In genomic region chr10:107264742-107265141, GRCh38 we compare ENCODE assay signal across 26 cellular contexts.
DNase-seq lines count a peak whose midpoint lies in the region; ATAC-seq, FAIRE-seq and TF ChIP-seq lines count a peak whose summit lies in the region.
"Had no signal": no experiment of that assay in that cellular context is flagged by ENCODE, and none has a peak within 500 bp of the region (broad histone marks: within the 10 kb centered on the region; RNA-seq: fewer than 3 reads in every experiment).

No MANE protein-coding gene starts in this region.

- intact Hi-C loops in PC-3 (cut with micrococcal nuclease): no loop called here

- ATAC-seq in PC-3: no peak
- no peak for ATAC-seq in HG02798 (IDR thresholded peaks at IDR 0.05; ENCODE audit: poor library complexity, unreplicated experiment)
- no peak for ATAC-seq in HG03565 (IDR thresholded peaks at IDR 0.05; ENCODE audit: unreplicated experiment)
- ATAC-seq: activated naive CD4-positive, alpha-beta T cell treated with anti-CD3 and anti-CD28 coated beads, Interleukin-2, amount 50 U/mL, for 72 hours; foreskin keratinocyte; HepG2; left ventricle myocardium superior; right cardiac atrium had no signal

- H3K4me2 ChIP-seq in PC-3 (ENCODE audit: low read length): no peak overlapping the region

- H3K4me1 ChIP-seq in BE2C: no peaks in the 10 kb centered on the region; the same call in 1 of the 2 replicates
- H3K4me1 ChIP-seq in PC-3 (ENCODE audit: insufficient read depth, low read length): no peaks in the 10 kb centered on the region
- H3K4me1 ChIP-seq: foreskin keratinocyte, stomach, vagina had no signal

- BruUV-seq in PC-3 (replicated peaks; lab: Mats Ljungman, UMichigan): no TSS peak

- H3F3A ChIP-seq in PC-3 (ENCODE audit: low read length, unreplicated experiment): no peaks in the 10 kb centered on the region

- H3K27me3 ChIP-seq in BE2C: no peaks in the 10 kb centered on the region
- peaks cover 32% of the 10 kb centered on the region for H3K27me3 ChIP-seq in PC-3 (ENCODE audit: low read length)
- H3K27me3 ChIP-seq: foreskin keratinocyte, stomach, vagina had no signal

- DNase-seq in BE2C (peak; percentile 21), GM20000 (ENCODE audit: low spot score) (no peak), PC-3 (no peak), iPS DF 19.7 (ENCODE audit: low read depth, low spot score) (peak; percentile 23), MV-4-11 (lab: John Stamatoyannopoulos, UW) (no peak), GM12891 (ENCODE audit: insufficient read length, low spot score) (no peak)
- DNase-seq: activated CD4-positive, alpha-beta memory T cell treated with anti-CD3 and anti-CD28 coated beads, Interleukin-2, amount 10 ng/mL, durations not matched to agents 7 days and 5 days; activated T-cell treated with anti-CD3 and anti-CD28 coated beads, Interleukin-2, amount 50 U/mL, for 48 hours; COR-L47; foreskin keratinocyte; GDM1; left ventricle myocardium superior; NCI-H2081 treated with DMSO at 0.1 percent for 48 hours; nucleus accumbens; right cardiac atrium; stomach; SW 1271 had no signal

- H3K9ac ChIP-seq in PC-3 (ENCODE audit: low read length): no peak overlapping the region

- H3K4me3 ChIP-seq in BE2C (ENCODE audit: low read depth, low read length): no peak overlapping the region
- no peak overlapping the region for H3K4me3 ChIP-seq in PC-3 (ENCODE audit: low read length)
- H3K4me3 ChIP-seq: stomach, vagina had no signal

- H3K36me3 ChIP-seq in BE2C: no peaks in the 10 kb centered on the region
- no peaks in the 10 kb centered on the region for H3K36me3 ChIP-seq in PC-3 (ENCODE audit: low read depth, low read length)
- H3K36me3 ChIP-seq: stomach, vagina had no signal

- no peak overlapping the region for H3K27ac ChIP-seq in PC-3 (ENCODE audit: low read length)
- H3K27ac ChIP-seq: foreskin keratinocyte, stomach, vagina had no signal

- no peak overlapping the region for H2AFZ ChIP-seq in PC-3 (ENCODE audit: low read length)

- CTCF ChIA-PET in PC-3 (lab: Charles Lee): no interaction called here

- no peaks in the 10 kb centered on the region for H3K79me2 ChIP-seq in PC-3 (ENCODE audit: low read length)

- no peaks in the 10 kb centered on the region for H3K9me2 ChIP-seq in PC-3 (replicated peaks; ENCODE audit: low read length)

- H3K9me3 ChIP-seq in BE2C: no peaks in the 10 kb centered on the region
- no peaks in the 10 kb centered on the region for H3K9me3 ChIP-seq in PC-3 (ENCODE audit: low read length)
- H3K9me3 ChIP-seq: stomach, vagina had no signal

- no peak for FAIRE-seq in GM12891 (lab: Jason Lieb, UNC)
- FAIRE-seq: colon, endothelial cell of umbilical vein, GM18507, HepG2, RCC 7860 had no signal

- H4K20me1 ChIP-seq in PC-3 (ENCODE audit: low read length): no peaks in the 10 kb centered on the region

- POLR2A ChIA-PET in PC-3 (lab: Charles Lee; ENCODE audit: unreplicated experiment): no interaction called here

- no peak for TF ChIP-seq POLR2A in GM12891 (IDR thresholded peaks at IDR 0.05; ENCODE audit: low read depth, low read length)

- TF ChIP-seq CTCF in BE2C (IDR thresholded peaks at IDR 0.05; ENCODE audit: low read depth, low read length) (peak; percentile 49), GM20000 (IDR thresholded peaks at IDR 0.05; ENCODE audit: extremely low read depth, missing control alignments) (peak; percentile 19), PC-3 (conservative IDR thresholded peaks at IDR 0.05; ENCODE audit: low read depth, low read length) (peak; percentile 35)

TF ChIP-seq in GM12891, 5 proteins besides CTCF, POLR2A, EP300 and RAD21:
- TF ChIP-seq TAF1 (IDR thresholded peaks at IDR 0.05; ENCODE audit: low read depth, low read length) (no peak), POU2F2 (IDR thresholded peaks at IDR 0.05; ENCODE audit: low read depth, low read length) (no peak), PAX5 (IDR thresholded peaks at IDR 0.05; ENCODE audit: insufficient read depth, low read length, severe bottlenecking) (no peak), SPI1 (IDR thresholded peaks at IDR 0.05; ENCODE audit: low read depth, low read length) (no peak), POLR2AphosphoS5 (IDR thresholded peaks at IDR 0.05; ENCODE audit: low read depth, low read length) (no peak)
TF ChIP-seq in GM12891: peak in this region for 0.

Comparison
In these comparisons a context has a peak if more than half of its experiments do, and no peak if none do; other contexts are left out.
1. DNase-seq: peak in BE2C (single experiment) and iPS DF 19.7 (single experiment); none in GM20000 (single experiment), PC-3 (single experiment), MV-4-11 (single experiment) and GM12891 (single experiment).
2. Peak in every context shown above with its lines, with median percentiles within 50 percentile points of each other: CTCF ChIP-seq.